Comparison of ENCODE assay signal across 26 cellular contexts in genomic region chr1:205804605-205805004, GRCh38. TPM values are rescaled to one million over a fixed set of nuclear protein-coding genes. Genes with fewer than 3 reads are reported as not detected.
DNase-seq lines count a peak whose midpoint lies in the region; ATAC-seq lines count a peak whose summit lies in the region.
"Had no signal": no experiment of that assay in that cellular context is flagged by ENCODE, and none has a peak within 500 bp of the region (broad histone marks: within the 10 kb centered on the region; RNA-seq: fewer than 3 reads in every experiment).

No MANE protein-coding gene starts in this region.

- DNase-seq in activated naive CD4-positive, alpha-beta T cell treated with anti-CD3 and anti-CD28 coated beads for 36 hours = no peak
- no peak for DNase-seq in activated naive CD4-positive, alpha-beta T cell treated with anti-CD3 and anti-CD28 coated beads, Interleukin-2, amount 10 ng/mL, durations not matched to agents 7 days and 5 days
- DNase-seq in CD4-positive, alpha-beta memory T cell = no peak
- DNase-seq in T-helper 17 cell (no peak), iPS-NIHi11 (ENCODE audit: low spot score) (no peak), DMS 273 treated with DMSO at 0.1 percent for 48 hours (lab: John Stamatoyannopoulos, UW) (no peak)
- DNase-seq in naive thymus-derived CD8-positive, alpha-beta T cell = no peak
- DNase-seq: ACHN, adrenal gland, BE2C, body of pancreas, EL, GOT3, left ventricle myocardium superior, NCI-H1417 treated with DMSO at 0.1 percent for 48 hours, NCI-H2081 treated with DMSO at 0.1 percent for 48 hours, NCI-H748 treated with DMSO at 0.1 percent for 48 hours, SIG-M5 had no signal

- H3K4me1 Mint-ChIP-seq in activated naive CD4-positive, alpha-beta T cell treated with anti-CD3 and anti-CD28 coated beads for 36 hours (ENCODE audit: low read depth) = peaks cover 56% of the 10 kb centered on the region
- peaks cover 39% of the 10 kb centered on the region for H3K4me1 Mint-ChIP-seq in activated naive CD4-positive, alpha-beta T cell treated with anti-CD3 and anti-CD28 coated beads, Interleukin-2, amount 10 ng/mL, durations not matched to agents 7 days and 5 days
- H3K4me1 Mint-ChIP-seq in CD4-positive, alpha-beta memory T cell = peaks cover 43 to 75% (median 57%) of the 10 kb centered on the region in 4 donors
- H3K4me1 Mint-ChIP-seq in T-helper 17 cell = peaks cover 47% of the 10 kb centered on the region
- H3K4me1 Mint-ChIP-seq in naive thymus-derived CD8-positive, alpha-beta T cell = peaks cover 38 to 73% (median 67%) of the 10 kb centered on the region in 4 donors

- H3K27ac Mint-ChIP-seq in activated naive CD4-positive, alpha-beta T cell treated with anti-CD3 and anti-CD28 coated beads for 36 hours = peak overlapping the region; percentile 83
- no peak overlapping the region for H3K27ac Mint-ChIP-seq in activated naive CD4-positive, alpha-beta T cell treated with anti-CD3 and anti-CD28 coated beads, Interleukin-2, amount 10 ng/mL, durations not matched to agents 7 days and 5 days
- H3K27ac Mint-ChIP-seq in CD4-positive, alpha-beta memory T cell = peak overlapping the region in 4 of 7 donors; percentile 28 to 83 (median 66)
- peak overlapping the region; percentile 88 for H3K27ac Mint-ChIP-seq in T-helper 17 cell
- peak overlapping the region in 9 of 10 donors; percentile 77 to 94 (median 86) for H3K27ac Mint-ChIP-seq in naive thymus-derived CD8-positive, alpha-beta T cell
- H3K27ac Mint-ChIP-seq: type B pancreatic cell had no signal

- ATAC-seq in T-helper 17 cell = no peak
- ATAC-seq in naive thymus-derived CD8-positive, alpha-beta T cell = no peak
- no peak for ATAC-seq in GM18867 (IDR thresholded peaks at IDR 0.05; ENCODE audit: unreplicated experiment)
- ATAC-seq: body of pancreas, gastroesophageal sphincter, left ventricle myocardium superior had no signal

- no peak overlapping the region for H3K4me3 ChIP-seq in CD4-positive, alpha-beta memory T cell (ENCODE audit: low read length in 2 of 2)
- H3K4me3 ChIP-seq: adrenal gland, body of pancreas, gastroesophageal sphincter, Peyer's patch, skin epidermis had no signal

- POLR2A ChIA-PET in CD4-positive, alpha-beta memory T cell (lab: Charles Lee; ENCODE audit: partially characterized antibody) = interaction anchor here (1.2 to 1.8 kb wide), 3 partner anchors 8 to 30 kb away, joined by 3 to 10 read pairs (median 3); partner anchors contain the start of genes RAB29 and SLC41A1
- POLR2A ChIA-PET in naive thymus-derived CD8-positive, alpha-beta T cell (lab: Charles Lee) = interaction anchor here (1.5 to 1.6 kb wide), 3 partner anchors 9 to 55 kb away, joined by 4 to 5 read pairs (median 5); partner anchors contain the start of genes NUCKS1, RAB29 and SLC41A1

- CTCF ChIA-PET in activated naive CD4-positive, alpha-beta T cell treated with anti-CD3 and anti-CD28 coated beads for 36 hours (lab: Charles Lee) = interaction anchor here (0.8 to 2.8 kb wide), 6 partner anchors 12 to 216 kb away, joined by 3 to 15 read pairs (median 4); no protein-coding TSS in a partner anchor
- CTCF ChIA-PET in activated naive CD4-positive, alpha-beta T cell treated with anti-CD3 and anti-CD28 coated beads, Interleukin-2, amount 10 ng/mL, durations not matched to agents 7 days and 5 days (lab: Charles Lee) = interaction anchor here (0.7 to 4.0 kb wide), 6 partner anchors 13 to 293 kb away, joined by 3 to 23 read pairs (median 4); no protein-coding TSS in a partner anchor
- CTCF ChIA-PET in CD4-positive, alpha-beta memory T cell (lab: Charles Lee; ENCODE audit: partially characterized antibody) = interaction anchor here (0.6 to 2.8 kb wide), 5 partner anchors 12 to 172 kb away, joined by 3 to 17 read pairs (median 4); no protein-coding TSS in a partner anchor

- no peak overlapping the region for H3K4me3 Mint-ChIP-seq in activated naive CD4-positive, alpha-beta T cell treated with anti-CD3 and anti-CD28 coated beads for 36 hours
- H3K4me3 Mint-ChIP-seq in activated naive CD4-positive, alpha-beta T cell treated with anti-CD3 and anti-CD28 coated beads, Interleukin-2, amount 10 ng/mL, durations not matched to agents 7 days and 5 days = no peak overlapping the region
- H3K4me3 Mint-ChIP-seq in CD4-positive, alpha-beta memory T cell = peak overlapping the region in 3 of 8 donors; percentile 58 to 81 (median 80)
- no peak overlapping the region for H3K4me3 Mint-ChIP-seq in T-helper 17 cell
- peak overlapping the region in 9 of 10 donors; percentile 39 to 88 (median 74) for H3K4me3 Mint-ChIP-seq in naive thymus-derived CD8-positive, alpha-beta T cell
- H3K4me3 Mint-ChIP-seq: activated CD8-positive, alpha-beta memory T cell treated with anti-CD3 and anti-CD28 coated beads, Interleukin-2, amount 10 ng/mL, durations not matched to agents 7 days and 5 days; type B pancreatic cell had no signal

- no peaks in the 10 kb centered on the region for H3K9me3 ChIP-seq in CD4-positive, alpha-beta memory T cell (ENCODE audit: control insufficient read depth in 1 of 2, low read length in 2 of 2)
- no peaks in the 10 kb centered on the region for H3K9me3 ChIP-seq in T-helper 17 cell (ENCODE audit: control insufficient read depth, low read length, poor library complexity, severe bottlenecking)
- H3K9me3 ChIP-seq: adrenal gland, BE2C, body of pancreas, gastroesophageal sphincter, Peyer's patch had no signal

- H3K27me3 Mint-ChIP-seq in activated naive CD4-positive, alpha-beta T cell treated with anti-CD3 and anti-CD28 coated beads for 36 hours (ENCODE audit: low read depth) = no peaks in the 10 kb centered on the region
- H3K27me3 Mint-ChIP-seq in activated naive CD4-positive, alpha-beta T cell treated with anti-CD3 and anti-CD28 coated beads, Interleukin-2, amount 10 ng/mL, durations not matched to agents 7 days and 5 days = no peaks in the 10 kb centered on the region
- no peaks in the 10 kb centered on the region for H3K27me3 Mint-ChIP-seq in CD4-positive, alpha-beta memory T cell
- H3K27me3 Mint-ChIP-seq in T-helper 17 cell = no peaks in the 10 kb centered on the region
- H3K27me3 Mint-ChIP-seq in naive thymus-derived CD8-positive, alpha-beta T cell = no peaks in the 10 kb centered on the region
- H3K27me3 Mint-ChIP-seq: activated CD8-positive, alpha-beta memory T cell treated with anti-CD3 and anti-CD28 coated beads, Interleukin-2, amount 10 ng/mL, durations not matched to agents 7 days and 5 days; type B pancreatic cell had no signal

- intact Hi-C loops in activated naive CD4-positive, alpha-beta T cell treated with anti-CD3 and anti-CD28 coated beads for 36 hours (cut with micrococcal nuclease) = loop anchor here (1.0 kb wide), 1 partner anchor 29 kb away; the partner anchor contains the start of gene RAB29
- intact Hi-C loops in CD4-positive, alpha-beta memory T cell (cut with micrococcal nuclease) = no loop called here

- H3K36me3 Mint-ChIP-seq in activated naive CD4-positive, alpha-beta T cell treated with anti-CD3 and anti-CD28 coated beads for 36 hours (ENCODE audit: low read depth) = peaks cover 14% of the 10 kb centered on the region
- H3K36me3 Mint-ChIP-seq in activated naive CD4-positive, alpha-beta T cell treated with anti-CD3 and anti-CD28 coated beads, Interleukin-2, amount 10 ng/mL, durations not matched to agents 7 days and 5 days = peaks cover 5% of the 10 kb centered on the region
- H3K36me3 Mint-ChIP-seq in CD4-positive, alpha-beta memory T cell = peaks cover 8 to 20% of the 10 kb centered on the region in 2 donors
- peaks cover 2% of the 10 kb centered on the region for H3K36me3 Mint-ChIP-seq in T-helper 17 cell (ENCODE audit: low read depth)
- H3K36me3 Mint-ChIP-seq in naive thymus-derived CD8-positive, alpha-beta T cell = peaks cover 0 to 22% (median 9%) of the 10 kb centered on the region in 3 donors

- H3K27ac ChIP-seq in CD4-positive, alpha-beta memory T cell (ENCODE audit: low read depth, low read length) = no peak overlapping the region
- H3K27ac ChIP-seq: adrenal gland, gastroesophageal sphincter, HL-60, KMS-11, Peyer's patch had no signal

- peaks cover 1% of the 10 kb centered on the region for H3K36me3 ChIP-seq in CD4-positive, alpha-beta memory T cell (ENCODE audit: insufficient read depth, low read length)

- H3K9me3 Mint-ChIP-seq in activated naive CD4-positive, alpha-beta T cell treated with anti-CD3 and anti-CD28 coated beads for 36 hours = no peaks in the 10 kb centered on the region
- no peaks in the 10 kb centered on the region for H3K9me3 Mint-ChIP-seq in activated naive CD4-positive, alpha-beta T cell treated with anti-CD3 and anti-CD28 coated beads, Interleukin-2, amount 10 ng/mL, durations not matched to agents 7 days and 5 days
- H3K9me3 Mint-ChIP-seq in CD4-positive, alpha-beta memory T cell = no peaks in the 10 kb centered on the region
- H3K9me3 Mint-ChIP-seq in naive thymus-derived CD8-positive, alpha-beta T cell = no peaks in the 10 kb centered on the region
- H3K9me3 Mint-ChIP-seq: type B pancreatic cell had no signal

- H3K4me1 ChIP-seq in CD4-positive, alpha-beta memory T cell (ENCODE audit: insufficient read depth, low read length) = peaks cover 50% of the 10 kb centered on the region
- H3K4me1 ChIP-seq: BE2C had no signal

- H3K27me3 ChIP-seq in CD4-positive, alpha-beta memory T cell (ENCODE audit: insufficient read depth, low read length) = no peaks in the 10 kb centered on the region
- H3K27me3 ChIP-seq: adrenal gland, BE2C, body of pancreas, gastroesophageal sphincter, Peyer's patch had no signal

RNA-seq across cellular contexts. Expression of gene SLC41A1, which starts 8.4 kb away (rescaled TPM):
- total RNA-seq in activated naive CD4-positive, alpha-beta T cell treated with anti-CD3 and anti-CD28 coated beads for 36 hours = 10 to 100 TPM; 32.1 to 33.9 TPM
- total RNA-seq in CD4-positive, alpha-beta memory T cell = 10 to 100 TPM; 26.1 to 26.3 TPM
- 10 to 100 TPM in 1 of 2 donors, 1 to 10 TPM in 1; 9.1 to 14.3 TPM for polyA plus RNA-seq in CD4-positive, alpha-beta memory T cell
- 10 to 100 TPM; 33.5 to 36.2 TPM for total RNA-seq in T-helper 17 cell
- 10 to 100 TPM; 29.0 to 31.0 TPM for total RNA-seq in naive thymus-derived CD8-positive, alpha-beta T cell
- polyA plus RNA-seq in naive thymus-derived CD8-positive, alpha-beta T cell = 10 to 100 TPM in 2 of 3 donors, 1 to 10 TPM in 1; 9.0 to 19.3 (median 13.1) TPM

RNA-seq across cellular contexts. Expression of gene RAB29, which starts 29.3 kb away (rescaled TPM):
- 10 to 100 TPM; 25.0 TPM for total RNA-seq in activated naive CD4-positive, alpha-beta T cell treated with anti-CD3 and anti-CD28 coated beads for 36 hours
- 10 to 100 TPM; 59.7 to 62.0 TPM for total RNA-seq in CD4-positive, alpha-beta memory T cell
- 100 to 1,000 TPM in 1 of 2 donors, 10 to 100 TPM in 1; 96.6 to 102 TPM for polyA plus RNA-seq in CD4-positive, alpha-beta memory T cell
- 10 to 100 TPM; 30.5 to 38.2 TPM for total RNA-seq in T-helper 17 cell
- total RNA-seq in naive thymus-derived CD8-positive, alpha-beta T cell = 10 to 100 TPM; 50.2 to 50.3 TPM
- polyA plus RNA-seq in naive thymus-derived CD8-positive, alpha-beta T cell = 100 to 1,000 TPM in 1 of 3 donors, 10 to 100 TPM in 2; 71.3 to 113 (median 84.6) TPM

RNA-seq across cellular contexts. Expression of gene PM20D1, which starts 45.3 kb away (rescaled TPM):
- total RNA-seq in activated naive CD4-positive, alpha-beta T cell treated with anti-CD3 and anti-CD28 coated beads for 36 hours = under 1 TPM; 0.59 to 0.62 TPM
- 1 to 10 TPM; 1.8 to 1.9 TPM for total RNA-seq in CD4-positive, alpha-beta memory T cell
- 1 to 10 TPM; 1.4 to 1.9 TPM for polyA plus RNA-seq in CD4-positive, alpha-beta memory T cell
- total RNA-seq in T-helper 17 cell = 1 to 10 TPM; 1.1 to 1.9 TPM
- total RNA-seq in naive thymus-derived CD8-positive, alpha-beta T cell = 1 to 10 TPM; 1.6 TPM
- 1 to 10 TPM; 1.1 to 2.9 (median 1.7) TPM for polyA plus RNA-seq in naive thymus-derived CD8-positive, alpha-beta T cell
- total RNA-seq: Peyer's patch had no signal

RNA-seq across cellular contexts. Expression of gene NUCKS1, which starts 54.6 kb away (rescaled TPM):
- total RNA-seq in activated naive CD4-positive, alpha-beta T cell treated with anti-CD3 and anti-CD28 coated beads for 36 hours = 100 to 1,000 TPM; 215 to 218 TPM
- 100 to 1,000 TPM; 111 to 117 TPM for total RNA-seq in CD4-positive, alpha-beta memory T cell
- 10 to 100 TPM in 1 of 2 donors, 1 to 10 TPM in 1; 9.0 to 13.3 TPM for polyA plus RNA-seq in CD4-positive, alpha-beta memory T cell
- total RNA-seq in T-helper 17 cell = 10 to 100 TPM; 68.7 to 73.2 TPM
- total RNA-seq in naive thymus-derived CD8-positive, alpha-beta T cell = 100 to 1,000 TPM; 110 to 115 TPM
- 10 to 100 TPM; 17.3 to 26.1 (median 18.6) TPM for polyA plus RNA-seq in naive thymus-derived CD8-positive, alpha-beta T cell

Comparison
In these comparisons a context has a peak if more than half of its experiments do, and no peak if none do; other contexts are left out.
1. H3K4me3 Mint-ChIP-seq: peak in naive thymus-derived CD8-positive, alpha-beta T cell (9 of 10); none in activated naive CD4-positive, alpha-beta T cell treated with anti-CD3 and anti-CD28 coated beads for 36 hours (single experiment), activated naive CD4-positive, alpha-beta T cell treated with anti-CD3 and anti-CD28 coated beads, Interleukin-2, amount 10 ng/mL, durations not matched to agents 7 days and 5 days (single experiment) and T-helper 17 cell (single experiment).